In genomic region chr1:145884675-145885074, GRCh38 we compare ENCODE assay signal across 17 cellular contexts. TPM values are rescaled to one million over a fixed set of nuclear protein-coding genes. Genes with fewer than 3 reads are reported as not detected.
DNase-seq lines count a peak whose midpoint lies in the region; ATAC-seq and TF ChIP-seq lines count a peak whose summit lies in the region.
"Had no signal": no experiment of that assay in that cellular context is flagged by ENCODE, and none has a peak within 500 bp of the region (broad histone marks: within the 10 kb centered on the region; RNA-seq: fewer than 3 reads in every experiment).

No MANE protein-coding gene starts in this region.

- no peak for DNase-seq in activated CD4-positive, alpha-beta T cell treated with anti-CD3 and anti-CD28 coated beads, Interleukin-2, amount 10 ng/mL, durations not matched to agents 7 days and 5 days
- DNase-seq in activated CD4-positive, alpha-beta T cell treated with anti-CD3 and anti-CD28 coated beads for 1 hour = no peak
- DNase-seq in activated B cell treated with CpG ODN at 0.5 μM for 24 hours (no peak), fibroblast of pulmonary artery (ENCODE audit: low read depth) (peak; percentile 58), mucosa of descending colon (no peak)
- no peak for DNase-seq in stimulated activated CD4-positive, alpha-beta T cell treated with anti-CD3 and anti-CD28 coated beads, Interleukin-1b, Interleukin-23, amount 100 ng/mL, for 48 hours
- DNase-seq: activated CD4-positive, alpha-beta T cell treated with anti-CD3 and anti-CD28 coated beads, Interleukin-2, amount 50 U/mL, for 1 hour; body of pancreas; GDM1; GOT3; left ventricle myocardium inferior; NCI-H510A; SHP77 had no signal

- ATAC-seq in activated B cell treated with CpG ODN at 0.5 μM for 24 hours (ENCODE audit: low read depth) = no peak
- no peak for ATAC-seq in stimulated activated memory B cell treated with anti-CD40 and anti-IgM and Interleukin-4, amounts not matched to agents 10 μg/mL and 1 μg/mL and 100 μg/mL, for 72 hours
- ATAC-seq in GM18873 (IDR thresholded peaks at IDR 0.05; ENCODE audit: low FRiP score, unreplicated experiment) = no peak
- no peak for ATAC-seq in mucosa of descending colon
- ATAC-seq: body of pancreas, gastroesophageal sphincter had no signal

- H3K27ac Mint-ChIP-seq in activated CD4-positive, alpha-beta T cell treated with anti-CD3 and anti-CD28 coated beads, Interleukin-2, amount 10 ng/mL, durations not matched to agents 7 days and 5 days = no peak overlapping the region
- H3K27ac Mint-ChIP-seq in activated B cell treated with CpG ODN at 0.5 μM for 24 hours = no peak overlapping the region
- no peak overlapping the region for H3K27ac Mint-ChIP-seq in stimulated activated memory B cell treated with anti-CD40 and anti-IgM and Interleukin-4, amounts not matched to agents 10 μg/mL and 1 μg/mL and 100 μg/mL, for 72 hours

- TF ChIP-seq CTCF in activated B cell treated with CpG ODN at 0.5 μM for 24 hours (IDR thresholded peaks at IDR 0.05) (no peak), fibroblast of pulmonary artery (IDR thresholded peaks at IDR 0.05; ENCODE audit: low read length, missing control alignments) (no peak), mucosa of descending colon (IDR thresholded peaks at IDR 0.05) (no peak)

- H3K4me3 Mint-ChIP-seq in activated CD4-positive, alpha-beta T cell treated with anti-CD3 and anti-CD28 coated beads, Interleukin-2, amount 10 ng/mL, durations not matched to agents 7 days and 5 days = peak overlapping the region; percentile 77
- H3K4me3 Mint-ChIP-seq in activated B cell treated with CpG ODN at 0.5 μM for 24 hours = peak overlapping the region; percentile 88
- peak overlapping the region; percentile 83 for H3K4me3 Mint-ChIP-seq in stimulated activated memory B cell treated with anti-CD40 and anti-IgM and Interleukin-4, amounts not matched to agents 10 μg/mL and 1 μg/mL and 100 μg/mL, for 72 hours

- no peaks in the 10 kb centered on the region for H3K36me3 Mint-ChIP-seq in activated CD4-positive, alpha-beta T cell treated with anti-CD3 and anti-CD28 coated beads, Interleukin-2, amount 10 ng/mL, durations not matched to agents 7 days and 5 days (ENCODE audit: low read depth)
- H3K36me3 Mint-ChIP-seq in activated B cell treated with CpG ODN at 0.5 μM for 24 hours (ENCODE audit: low read depth) = no peaks in the 10 kb centered on the region
- no peaks in the 10 kb centered on the region for H3K36me3 Mint-ChIP-seq in stimulated activated memory B cell treated with anti-CD40 and anti-IgM and Interleukin-4, amounts not matched to agents 10 μg/mL and 1 μg/mL and 100 μg/mL, for 72 hours

- peaks cover 6% of the 10 kb centered on the region for H3K4me1 ChIP-seq in mucosa of descending colon (ENCODE audit: low read depth)
- H3K4me1 ChIP-seq: prostate gland had no signal

- POLR2A ChIA-PET in activated CD4-positive, alpha-beta T cell treated with anti-CD3 and anti-CD28 coated beads, Interleukin-2, amount 10 ng/mL, durations not matched to agents 7 days and 5 days (lab: Charles Lee) = no interaction called here
- POLR2A ChIA-PET in activated B cell treated with CpG ODN at 0.5 μM for 24 hours (lab: Charles Lee) = interaction anchor here (4.3 kb wide), 1 partner anchor 25 kb away, joined by 41 read pairs; the partner anchor contains the start of gene PIAS3

- no peaks in the 10 kb centered on the region for H3K36me3 ChIP-seq in mucosa of descending colon (ENCODE audit: low read depth)
- H3K36me3 ChIP-seq: gastroesophageal sphincter, left ventricle myocardium inferior, prostate gland had no signal

- intact Hi-C loops in activated B cell treated with CpG ODN at 0.5 μM for 24 hours (cut with micrococcal nuclease) (loop anchor here (1.0 kb wide), 1 partner anchor 25 kb away; the partner anchor contains the start of gene PIAS3), mucosa of descending colon (cut with DNase I, micrococcal nuclease) (no loop called here)

- CTCF ChIA-PET in activated CD4-positive, alpha-beta T cell treated with anti-CD3 and anti-CD28 coated beads, Interleukin-2, amount 10 ng/mL, durations not matched to agents 7 days and 5 days (lab: Charles Lee) = interaction anchor here (0.6 to 10.8 kb wide), 7 partner anchors 7 to 43 kb away, joined by 3 to 63 read pairs (median 4); partner anchors contain the start of genes NUDT17, PIAS3 and RBM8A
- CTCF ChIA-PET in activated B cell treated with CpG ODN at 0.5 μM for 24 hours (lab: Charles Lee) = no interaction called here

- peak overlapping the region; percentile 70 for H3K4me3 ChIP-seq in fibroblast of pulmonary artery (replicated peaks; ENCODE audit: low read depth, low read length)
- H3K4me3 ChIP-seq in mucosa of descending colon = no peak overlapping the region
- H3K4me3 ChIP-seq: body of pancreas had no signal

- H3K9me3 ChIP-seq in mucosa of descending colon = no peaks in the 10 kb centered on the region
- H3K9me3 ChIP-seq: body of pancreas, gastroesophageal sphincter, left ventricle myocardium inferior, prostate gland had no signal

- peaks cover 33% of the 10 kb centered on the region for H3K27me3 Mint-ChIP-seq in activated CD4-positive, alpha-beta T cell treated with anti-CD3 and anti-CD28 coated beads, Interleukin-2, amount 10 ng/mL, durations not matched to agents 7 days and 5 days
- H3K27me3 Mint-ChIP-seq in activated B cell treated with CpG ODN at 0.5 μM for 24 hours = peaks cover 19% of the 10 kb centered on the region
- H3K27me3 Mint-ChIP-seq in stimulated activated memory B cell treated with anti-CD40 and anti-IgM and Interleukin-4, amounts not matched to agents 10 μg/mL and 1 μg/mL and 100 μg/mL, for 72 hours = peaks cover 24% of the 10 kb centered on the region

- H3K4me1 Mint-ChIP-seq in activated CD4-positive, alpha-beta T cell treated with anti-CD3 and anti-CD28 coated beads, Interleukin-2, amount 10 ng/mL, durations not matched to agents 7 days and 5 days = peaks cover 14% of the 10 kb centered on the region
- peaks cover 19% of the 10 kb centered on the region for H3K4me1 Mint-ChIP-seq in activated B cell treated with CpG ODN at 0.5 μM for 24 hours
- H3K4me1 Mint-ChIP-seq in stimulated activated memory B cell treated with anti-CD40 and anti-IgM and Interleukin-4, amounts not matched to agents 10 μg/mL and 1 μg/mL and 100 μg/mL, for 72 hours = peaks cover 15% of the 10 kb centered on the region

- H3K9me3 Mint-ChIP-seq in activated CD4-positive, alpha-beta T cell treated with anti-CD3 and anti-CD28 coated beads, Interleukin-2, amount 10 ng/mL, durations not matched to agents 7 days and 5 days = no peaks in the 10 kb centered on the region
- H3K9me3 Mint-ChIP-seq in activated B cell treated with CpG ODN at 0.5 μM for 24 hours = no peaks in the 10 kb centered on the region
- H3K9me3 Mint-ChIP-seq in stimulated activated memory B cell treated with anti-CD40 and anti-IgM and Interleukin-4, amounts not matched to agents 10 μg/mL and 1 μg/mL and 100 μg/mL, for 72 hours = no peaks in the 10 kb centered on the region

RNA-seq across cellular contexts. Expression of gene ANKRD35, which starts 1.0 kb away (rescaled TPM):
- under 1 TPM; 0.40 to 0.42 TPM for total RNA-seq in activated CD4-positive, alpha-beta T cell treated with anti-CD3 and anti-CD28 coated beads, Interleukin-2, amount 10 ng/mL, durations not matched to agents 7 days and 5 days
- not detected in 2 replicates for total RNA-seq in activated B cell treated with CpG ODN at 0.5 μM for 24 hours
- 1 to 10 TPM in 1 of 3 donors, under 1 TPM in 2; 0.26 to 5.6 (median 0.99) TPM for total RNA-seq in mucosa of descending colon

RNA-seq across cellular contexts. Expression of gene ITGA10, which starts 25.2 kb away (rescaled TPM):
- total RNA-seq in activated CD4-positive, alpha-beta T cell treated with anti-CD3 and anti-CD28 coated beads, Interleukin-2, amount 10 ng/mL, durations not matched to agents 7 days and 5 days = 1 to 10 TPM; 1.5 to 1.9 TPM
- total RNA-seq in activated B cell treated with CpG ODN at 0.5 μM for 24 hours (2.7 and 3.7 TPM in 2 replicates), mucosa of descending colon (1 to 10 TPM in 1 of 3 donors, under 1 TPM in 2; 0.61 to 2.5 (median 0.87) TPM)

RNA-seq across cellular contexts. Expression of gene PIAS3, which starts 25.8 kb away (rescaled TPM):
- 10 to 100 TPM; 17.9 to 18.8 TPM for total RNA-seq in activated CD4-positive, alpha-beta T cell treated with anti-CD3 and anti-CD28 coated beads, Interleukin-2, amount 10 ng/mL, durations not matched to agents 7 days and 5 days
- total RNA-seq in activated B cell treated with CpG ODN at 0.5 μM for 24 hours (29.0 and 30.9 TPM in 2 replicates), mucosa of descending colon (10 to 100 TPM; 11.6 to 26.6 (median 14.8) TPM)

RNA-seq across cellular contexts. Expression of gene PEX11B, which starts 33.8 kb away (rescaled TPM):
- 10 to 100 TPM; 36.9 to 44.6 TPM for total RNA-seq in activated CD4-positive, alpha-beta T cell treated with anti-CD3 and anti-CD28 coated beads, Interleukin-2, amount 10 ng/mL, durations not matched to agents 7 days and 5 days
- total RNA-seq in activated B cell treated with CpG ODN at 0.5 μM for 24 hours (42.7 and 47.7 TPM in 2 replicates), mucosa of descending colon (10 to 100 TPM; 25.5 to 34.8 (median 33.3) TPM)

RNA-seq across cellular contexts. Expression of gene NUDT17, which starts 39.2 kb away (rescaled TPM):
- total RNA-seq in activated CD4-positive, alpha-beta T cell treated with anti-CD3 and anti-CD28 coated beads, Interleukin-2, amount 10 ng/mL, durations not matched to agents 7 days and 5 days = 1 to 10 TPM; 2.7 to 3.4 TPM
- 2.9 and 5.4 TPM in 2 replicates for total RNA-seq in activated B cell treated with CpG ODN at 0.5 μM for 24 hours
- 1 to 10 TPM; 1.1 to 2.5 (median 1.3) TPM for total RNA-seq in mucosa of descending colon
